In the genomic region with DNA sequence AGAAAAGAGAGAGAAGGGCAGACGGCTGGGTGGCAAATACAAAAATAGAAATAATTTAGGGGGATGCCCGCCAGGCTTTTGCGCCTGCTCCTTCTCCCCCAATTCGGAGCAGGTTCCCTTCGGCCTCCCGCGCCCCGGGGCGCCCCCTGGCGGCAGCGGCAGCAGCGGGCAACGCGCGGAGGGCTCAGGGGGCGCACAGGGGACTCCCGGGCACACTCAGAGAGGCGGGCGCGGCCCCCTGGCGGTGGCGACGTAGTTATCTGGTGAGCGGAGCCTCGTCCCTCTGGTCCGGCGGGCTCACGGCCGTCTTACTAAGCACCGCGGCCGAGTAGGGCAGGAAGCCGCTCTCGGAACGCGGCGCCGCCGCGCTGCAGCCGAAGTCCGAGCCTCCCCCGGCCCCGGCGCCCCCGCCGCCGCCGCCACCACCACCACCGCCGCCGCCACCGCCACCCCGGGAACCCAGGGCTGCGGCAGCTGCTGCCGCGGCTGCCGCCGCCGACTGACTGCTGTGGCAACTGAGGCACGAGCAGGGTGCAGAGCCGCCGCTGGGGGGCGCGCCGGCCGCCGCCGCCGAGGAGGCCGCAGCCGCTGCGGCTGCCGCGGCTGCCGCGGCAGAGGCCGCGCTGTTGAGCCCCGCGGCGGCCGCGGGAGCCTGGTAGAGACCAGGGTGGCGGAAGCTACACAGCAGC, we compare ENCODE assay signal across 7 cellular contexts. TPM values are rescaled to one million over a fixed set of nuclear protein-coding genes. Genes with fewer than 3 reads are reported as not detected.
DNase-seq lines count a peak whose midpoint lies in the region; ATAC-seq, FAIRE-seq and TF ChIP-seq lines count a peak whose summit lies in the region.

No MANE protein-coding gene starts in this region.

- H3K27me3 ChIP-seq in GM06990 (replicated peaks; ENCODE audit: control insufficient read depth, insufficient read depth, low read length) (peaks cover 3% of the 10 kb centered on the region; the same call in 1 of the 2 replicates), MM.1S (replicated peaks; ENCODE audit: insufficient read depth, low read length) (no peaks in the 10 kb centered on the region), gastrocnemius medialis (peaks cover 93 to 97% (median 94%) of the 10 kb centered on the region in 3 donors)

- H3K4me1 ChIP-seq in MM.1S (ENCODE audit: low read length) = no peaks in the 10 kb centered on the region
- H3K4me1 ChIP-seq in gastrocnemius medialis = peaks cover 17 to 21% of the 10 kb centered on the region in 2 donors

- ATAC-seq in gastrocnemius medialis = peak; percentile 28 to 63

- in situ Hi-C loops in gastrocnemius medialis (cut with MboI; ENCODE audit: low sequenced_read_pairs in 4 of 4) = loop anchor here in 3 of 4 donors (10.0 to 25.0 kb wide), 2 partner anchors 395 to 718 kb away; no protein-coding TSS in a partner anchor

- H3K4me1 Mint-ChIP-seq in glutamatergic neuron (ENCODE audit: low read depth, unreplicated experiment) = peaks cover 25% of the 10 kb centered on the region

- no peak overlapping the region for H2AFZ ChIP-seq in MM.1S (ENCODE audit: low read length)

- intact Hi-C loops in gastrocnemius medialis (cut with DNase I; ENCODE audit: low total_unique reads) = loop anchor here (2.0 to 5.0 kb wide), 3 partner anchors 32 to 223 kb away; a partner anchor contains a TSS

- FAIRE-seq in urothelium cell line (lab: Jason Lieb, UNC) = no peak

- DNase-seq in GM06990 (ENCODE audit: extremely low read depth, insufficient read length) (peak; percentile 64), MM.1S (no peak), glutamatergic neuron (peak; percentile 94), gastrocnemius medialis (no peak), urothelium cell line (ENCODE audit: low spot score) (no peak), dedifferentiated amniotic fluid mesenchymal stem cell (ENCODE audit: extremely low spot score) (no peak)

- peak overlapping the region; percentile 99 for H3K4me3 Mint-ChIP-seq in glutamatergic neuron (ENCODE audit: unreplicated experiment)

- H3K27ac ChIP-seq in MM.1S (ENCODE audit: low read length) (no peak overlapping the region), VCaP (no peak overlapping the region), gastrocnemius medialis (no peak overlapping the region)

- H3K36me3 ChIP-seq in GM06990 (ENCODE audit: control insufficient read depth, insufficient read depth, low read length) = no peaks in the 10 kb centered on the region
- no peaks in the 10 kb centered on the region for H3K36me3 ChIP-seq in MM.1S (replicated peaks; ENCODE audit: insufficient read depth, low read length)
- H3K36me3 ChIP-seq in gastrocnemius medialis = no peaks in the 10 kb centered on the region

- H3F3A ChIP-seq in MM.1S (ENCODE audit: insufficient read depth, low read length) = no peaks in the 10 kb centered on the region

- H3K9me3 ChIP-seq in MM.1S (replicated peaks; ENCODE audit: insufficient read depth, low read length) = no peaks in the 10 kb centered on the region
- no peaks in the 10 kb centered on the region for H3K9me3 ChIP-seq in gastrocnemius medialis

- no peak overlapping the region for H3K9ac ChIP-seq in MM.1S (ENCODE audit: low read length)

- no peaks in the 10 kb centered on the region for H3K36me3 Mint-ChIP-seq in glutamatergic neuron (ENCODE audit: unreplicated experiment)

- TF ChIP-seq CTCF in GM06990 (IDR thresholded peaks at IDR 0.05; ENCODE audit: insufficient read depth, low read length, poor library complexity, severe bottlenecking) = peak; percentile 36
- TF ChIP-seq CTCF in MM.1S (IDR thresholded peaks at IDR 0.05; ENCODE audit: low read length) = 0 out of 2 replicates have a peak, but pooled peaks have one; percentile 10
- TF ChIP-seq CTCF in VCaP (conservative IDR thresholded peaks at IDR 0.05) = peak; percentile 82
- peak; percentile 99 for TF ChIP-seq CTCF in glutamatergic neuron (IDR thresholded peaks at IDR 0.05; ENCODE audit: partially characterized antibody, unreplicated experiment)
- peak; percentile 55 to 91 (median 69) for TF ChIP-seq CTCF in gastrocnemius medialis (IDR thresholded peaks at IDR 0.05 in 4 of 5, conservative IDR thresholded peaks at IDR 0.05 in 1 of 5)

- peaks cover 33% of the 10 kb centered on the region for H3K9me3 Mint-ChIP-seq in glutamatergic neuron (ENCODE audit: unreplicated experiment)

- H3K27me3 Mint-ChIP-seq in glutamatergic neuron (ENCODE audit: unreplicated experiment) = peaks cover 42% of the 10 kb centered on the region

- no peak overlapping the region for H3K4me2 ChIP-seq in MM.1S (ENCODE audit: low read depth, low read length)

- H4K20me1 ChIP-seq in MM.1S (ENCODE audit: insufficient read depth, low read length) = no peaks in the 10 kb centered on the region

- H3K9me2 ChIP-seq in MM.1S (replicated peaks; ENCODE audit: insufficient read depth, low read length) = no peaks in the 10 kb centered on the region

- TF ChIP-seq POLR2A in gastrocnemius medialis (IDR thresholded peaks at IDR 0.05) = no peak

- H3K4me3 ChIP-seq in GM06990 (replicated peaks; ENCODE audit: low read depth, low read length) = no peak overlapping the region
- H3K4me3 ChIP-seq in MM.1S (ENCODE audit: low read length) = no peak overlapping the region
- peak overlapping the region; percentile 12 to 39 (median 29) for H3K4me3 ChIP-seq in gastrocnemius medialis

- no peak overlapping the region for H3K27ac Mint-ChIP-seq in glutamatergic neuron (ENCODE audit: unreplicated experiment)

- H3K79me2 ChIP-seq in MM.1S (ENCODE audit: low read length) = no peaks in the 10 kb centered on the region

RNA-seq across cellular contexts. Expression of a gene that starts 3.8 kb away (rescaled TPM):
- 0.76 TPM for total RNA-seq in glutamatergic neuron (ENCODE audit: unreplicated experiment)
- total RNA-seq in gastrocnemius medialis = not detected

RNA-seq across cellular contexts. Expression of a gene that starts 12.5 kb away (rescaled TPM):
- total RNA-seq in glutamatergic neuron (ENCODE audit: unreplicated experiment) (0.17 TPM), gastrocnemius medialis (not detected)

RNA-seq across cellular contexts. Expression of a gene that starts 19.6 kb away (rescaled TPM):
- total RNA-seq in glutamatergic neuron (ENCODE audit: unreplicated experiment) (not detected), gastrocnemius medialis (not detected)

RNA-seq across cellular contexts. Expression of a gene that starts 27.1 kb away (rescaled TPM):
- total RNA-seq in glutamatergic neuron (ENCODE audit: unreplicated experiment) (not detected), gastrocnemius medialis (under 1 TPM in 1 of 4 donors, not detected in 3; 0.24 TPM)

RNA-seq across cellular contexts. Expression of a gene that starts 36.6 kb away (rescaled TPM):
- not detected for total RNA-seq in glutamatergic neuron (ENCODE audit: unreplicated experiment)
- total RNA-seq in gastrocnemius medialis = under 1 TPM in 1 of 4 donors, not detected in 3; 0.15 TPM

Comparison
In these comparisons a context has a peak if more than half of its experiments do, and no peak if none do; other contexts are left out.
1. DNase-seq: peak in GM06990 (single experiment) and glutamatergic neuron (single experiment); none in MM.1S (single experiment), gastrocnemius medialis (0 of 2), urothelium cell line (single experiment) and dedifferentiated amniotic fluid mesenchymal stem cell (single experiment).
2. H3K4me3 ChIP-seq: peak in gastrocnemius medialis (4 of 4); none in GM06990 (single experiment) and MM.1S (single experiment).
3. CTCF ChIP-seq: peak in every context shown above with its lines; median percentile 99 in glutamatergic neuron; 82 in VCaP; 69 in gastrocnemius medialis; 36 in GM06990; 10 in MM.1S.